In genomic region chr11:22753401-22753800, GRCh38 we compare ENCODE assay signal across 19 cellular contexts.
"Had no signal": no experiment of that assay in that cellular context is flagged by ENCODE, and none has a peak within 500 bp of the region (broad histone marks: within the 10 kb centered on the region; RNA-seq: fewer than 3 reads in every experiment).

No MANE protein-coding gene starts in this region.

- H3K27ac Mint-ChIP-seq: activated B cell treated with CpG ODN at 0.5 μM for 24 hours; activated CD4-positive, alpha-beta T cell treated with anti-CD3 and anti-CD28 coated beads for 36 hours; activated naive CD8-positive, alpha-beta T cell treated with anti-CD3 and anti-CD28 coated beads, Interleukin-2, amount 10 ng/mL, durations not matched to agents 7 days and 5 days; natural killer cell treated with Interleukin-12 subunit alpha and Interleukin-12 subunit beta and Interleukin-15 and Interleukin-18, amount 100 ng/mL, for 72 hours; stimulated activated memory B cell treated with anti-CD40 and anti-IgM and Interleukin-4, amounts not matched to agents 10 μg/mL and 1 μg/mL and 100 μg/mL, for 72 hours had no signal

- H3K36me3 Mint-ChIP-seq: activated naive CD8-positive, alpha-beta T cell treated with anti-CD3 and anti-CD28 coated beads, Interleukin-2, amount 10 ng/mL, durations not matched to agents 7 days and 5 days; natural killer cell treated with Interleukin-12 subunit alpha and Interleukin-12 subunit beta and Interleukin-15 and Interleukin-18, amount 100 ng/mL, for 72 hours; stimulated activated memory B cell treated with anti-CD40 and anti-IgM and Interleukin-4, amounts not matched to agents 10 μg/mL and 1 μg/mL and 100 μg/mL, for 72 hours had no signal

- H3K4me3 Mint-ChIP-seq: activated B cell treated with CpG ODN at 0.5 μM for 24 hours; activated CD4-positive, alpha-beta T cell treated with anti-CD3 and anti-CD28 coated beads for 36 hours; activated naive CD8-positive, alpha-beta T cell treated with anti-CD3 and anti-CD28 coated beads, Interleukin-2, amount 10 ng/mL, durations not matched to agents 7 days and 5 days; natural killer cell treated with Interleukin-12 subunit alpha and Interleukin-12 subunit beta and Interleukin-15 and Interleukin-18, amount 100 ng/mL, for 72 hours; stimulated activated memory B cell treated with anti-CD40 and anti-IgM and Interleukin-4, amounts not matched to agents 10 μg/mL and 1 μg/mL and 100 μg/mL, for 72 hours had no signal

- ATAC-seq: activated CD4-positive, alpha-beta T cell treated with anti-CD3 and anti-CD28 coated beads for 36 hours; heart right ventricle; left cardiac atrium; natural killer cell treated with Interleukin-12 subunit alpha and Interleukin-12 subunit beta and Interleukin-15 and Interleukin-18, amount 100 ng/mL, for 72 hours; sciatic nerve had no signal

- H3K9me3 Mint-ChIP-seq: activated B cell treated with CpG ODN at 0.5 μM for 24 hours; activated naive CD8-positive, alpha-beta T cell treated with anti-CD3 and anti-CD28 coated beads, Interleukin-2, amount 10 ng/mL, durations not matched to agents 7 days and 5 days; natural killer cell treated with Interleukin-12 subunit alpha and Interleukin-12 subunit beta and Interleukin-15 and Interleukin-18, amount 100 ng/mL, for 72 hours; stimulated activated memory B cell treated with anti-CD40 and anti-IgM and Interleukin-4, amounts not matched to agents 10 μg/mL and 1 μg/mL and 100 μg/mL, for 72 hours had no signal

- DNase-seq: activated B cell treated with CpG ODN at 0.5 μM for 24 hours; activated CD4-positive, alpha-beta T cell treated with anti-CD3 and anti-CD28 coated beads for 36 hours; activated CD4-positive, alpha-beta T cell treated with anti-CD3 and anti-CD28 coated beads, Interleukin-2, amount 50 U/mL, for 48 hours; activated naive CD4-positive, alpha-beta T cell treated with Interleukin-2 at 50 U/mL for 16 hours; activated naive CD8-positive, alpha-beta T cell treated with anti-CD3 and anti-CD28 coated beads, Interleukin-2, amount 10 ng/mL, durations not matched to agents 7 days and 5 days; activated T-cell treated with anti-CD3 and anti-CD28 coated beads, Interleukin-2, amount 50 U/mL, for 48 hours; amygdala; cerebellar nuclear complex; heart right ventricle; islet precursor cell; left cardiac atrium; nucleus accumbens; small intestine; stimulated activated CD4-positive, alpha-beta T cell treated with anti-CD3 and anti-CD28 coated beads, Interleukin-2, amount 100 ng/mL, for 24 hours; testis; trophoblast cell had no signal

- H3K4me1 Mint-ChIP-seq: activated B cell treated with CpG ODN at 0.5 μM for 24 hours; stimulated activated memory B cell treated with anti-CD40 and anti-IgM and Interleukin-4, amounts not matched to agents 10 μg/mL and 1 μg/mL and 100 μg/mL, for 72 hours had no signal

- H3K27me3 Mint-ChIP-seq: activated CD4-positive, alpha-beta T cell treated with anti-CD3 and anti-CD28 coated beads for 36 hours; activated naive CD8-positive, alpha-beta T cell treated with anti-CD3 and anti-CD28 coated beads, Interleukin-2, amount 10 ng/mL, durations not matched to agents 7 days and 5 days; natural killer cell treated with Interleukin-12 subunit alpha and Interleukin-12 subunit beta and Interleukin-15 and Interleukin-18, amount 100 ng/mL, for 72 hours; stimulated activated memory B cell treated with anti-CD40 and anti-IgM and Interleukin-4, amounts not matched to agents 10 μg/mL and 1 μg/mL and 100 μg/mL, for 72 hours had no signal
